18 cellular contexts compared by ENCODE assay signal in the genomic region with DNA sequence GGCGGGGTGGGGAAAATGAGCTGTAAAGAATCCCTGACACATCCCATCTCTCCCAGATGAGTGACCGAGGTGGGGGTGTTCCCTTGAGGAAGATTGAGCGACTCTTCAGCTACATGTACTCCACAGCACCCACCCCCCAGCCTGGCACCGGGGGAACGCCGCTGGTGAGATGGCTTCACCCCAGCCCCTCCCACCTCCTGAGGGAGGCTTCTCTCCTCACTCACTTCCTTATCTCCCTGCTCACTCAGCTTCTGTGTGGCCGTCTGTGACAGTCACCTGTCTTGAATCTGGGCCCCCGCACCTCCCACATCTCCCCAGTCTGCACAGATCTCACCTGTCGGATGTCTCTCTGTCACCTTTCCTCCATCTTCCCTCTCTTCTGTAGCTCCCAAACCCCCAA. TPM values are rescaled to one million over a fixed set of nuclear protein-coding genes. Genes with fewer than 3 reads are reported as not detected.
DNase-seq lines count a peak whose midpoint lies in the region; ATAC-seq and TF ChIP-seq lines count a peak whose summit lies in the region.
"Had no signal": no experiment of that assay in that cellular context is flagged by ENCODE, and none has a peak within 500 bp of the region (broad histone marks: within the 10 kb centered on the region; RNA-seq: fewer than 3 reads in every experiment).

No MANE protein-coding gene starts in this region.

- H3K4me3 ChIP-seq in cardiac muscle cell (no peak overlapping the region), MG63 (no peak overlapping the region)
- H3K4me3 ChIP-seq: GM23338, lung, sigmoid colon, testis had no signal

- H3K27ac ChIP-seq in cardiac muscle cell, result peak overlapping the region; percentile 82
- H3K27ac ChIP-seq: sigmoid colon, testis had no signal

- DNase-seq in cardiac muscle cell (ENCODE audit: low read depth in 1 of 2, low spot score in 1 of 2) (no peak), left ventricle myocardium superior (no peak), cerebellar cortex (ENCODE audit: low spot score) (peak; percentile 2), putamen (ENCODE audit: low spot score) (peak; percentile 58), NCI-H446 treated with DMSO at 0.1 percent for 48 hours (lab: John Stamatoyannopoulos, UW) (no peak), MG63 (no peak)
- DNase-seq: activated T-cell treated with anti-CD3 and anti-CD28 coated beads, Interleukin-2, amount 50 U/mL, for 72 hours; COR-L47; DMS79 treated with DMSO at 0.1 percent for 48 hours; MM.1S; NCI-H1436 treated with DMSO at 0.1 percent for 48 hours; NCI-H526 treated with DMSO at 0.1 percent for 48 hours; occipital lobe; sigmoid colon; testis had no signal

- H3K9me3 ChIP-seq in cardiac muscle cell (ENCODE audit: low read depth) (no peaks in the 10 kb centered on the region), MG63 (no peaks in the 10 kb centered on the region)
- H3K9me3 ChIP-seq: sigmoid colon, testis had no signal

- no peak for ATAC-seq in left ventricle myocardium superior
- ATAC-seq: activated T-cell treated with anti-CD3 and anti-CD28 coated beads, Interleukin-2, amount 50 U/mL, for 72 hours; GM23338 had no signal

- H3K27me3 ChIP-seq in cardiac muscle cell, result no peaks in the 10 kb centered on the region
- no peaks in the 10 kb centered on the region for H3K27me3 ChIP-seq in MG63
- H3K27me3 ChIP-seq: sigmoid colon, testis had no signal

- H3K36me3 ChIP-seq in cardiac muscle cell (peaks cover 12% of the 10 kb centered on the region), MG63 (peaks cover 4% of the 10 kb centered on the region; the same call in 1 of the 2 replicates)

- no peak for TF ChIP-seq CTCF in cardiac muscle cell (IDR thresholded peaks at IDR 0.05; ENCODE audit: low read depth, low read length)

- peaks cover 42% of the 10 kb centered on the region for H3K4me1 ChIP-seq in cardiac muscle cell (ENCODE audit: low read depth)

- intact Hi-C loops in left ventricle myocardium superior (cut with micrococcal nuclease), result loop anchor here (10.0 kb wide), 1 partner anchor 56 kb away; the partner anchor contains the start of gene SGCA

RNA-seq across cellular contexts. Expression of gene PDK2, which starts 13.4 kb away (rescaled TPM):
- total RNA-seq in cardiac muscle cell, result 79.5 and 88.5 TPM in 2 replicates
- polyA plus RNA-seq in cardiac muscle cell, result 146 and 156 TPM in 2 replicates
- 277 TPM for total RNA-seq in left ventricle myocardium superior
- total RNA-seq in MG63 (2014; rRNA removed; shearing (Covaris generic); ENCODE audit: low replicate concordance), result 16.9 and 25.8 TPM in 2 replicates

RNA-seq across cellular contexts. Expression of gene SAMD14, which starts 21.4 kb away (rescaled TPM):
- total RNA-seq in cardiac muscle cell (1.2 and 2.8 TPM in 2 replicates), left ventricle myocardium superior (1.2 TPM)
- polyA plus RNA-seq in cardiac muscle cell, result 2.0 and 2.5 TPM in 2 replicates
- total RNA-seq in MG63 (2014; rRNA removed; shearing (Covaris generic); ENCODE audit: low replicate concordance), result not detected in 2 replicates

RNA-seq across cellular contexts. Expression of gene PPP1R9B, which starts 41.9 kb away (rescaled TPM):
- 45.6 and 59.4 TPM in 2 replicates for total RNA-seq in cardiac muscle cell
- 6.0 and 6.2 TPM in 2 replicates for polyA plus RNA-seq in cardiac muscle cell
- 37.6 TPM for total RNA-seq in left ventricle myocardium superior
- 56.1 and 68.2 TPM in 2 replicates for total RNA-seq in MG63 (2014; rRNA removed; shearing (Covaris generic); ENCODE audit: low replicate concordance)

RNA-seq across cellular contexts. Expression of gene ITGA3, which starts 52.6 kb away (rescaled TPM):
- total RNA-seq in cardiac muscle cell (40.6 and 41.9 TPM in 2 replicates), left ventricle myocardium superior (16.5 TPM)
- polyA plus RNA-seq in cardiac muscle cell, result 20.5 and 32.7 TPM in 2 replicates
- 162 and 248 TPM in 2 replicates for total RNA-seq in MG63 (2014; rRNA removed; shearing (Covaris generic); ENCODE audit: low replicate concordance)

RNA-seq across cellular contexts. Expression of gene SGCA, which starts 57.2 kb away (rescaled TPM):
- total RNA-seq in cardiac muscle cell (57.5 and 63.3 TPM in 2 replicates), left ventricle myocardium superior (155 TPM)
- polyA plus RNA-seq in cardiac muscle cell, result 69.9 and 90.6 TPM in 2 replicates
- 1.1 TPM in 1 of 2 replicates, not detected in the other for total RNA-seq in MG63 (2014; rRNA removed; shearing (Covaris generic); ENCODE audit: low replicate concordance)
- total RNA-seq: A673, GM23338, occipital lobe had no signal

Comparison
In these comparisons a context has a peak if more than half of its experiments do, and no peak if none do; other contexts are left out.
1. DNase-seq: peak in cerebellar cortex (single experiment) and putamen (single experiment); none in cardiac muscle cell (0 of 2), left ventricle myocardium superior (single experiment), NCI-H446 treated with DMSO at 0.1 percent for 48 hours (single experiment) and MG63 (single experiment).